ENCODE assay signal across 8 cellular contexts in the genomic region with DNA sequence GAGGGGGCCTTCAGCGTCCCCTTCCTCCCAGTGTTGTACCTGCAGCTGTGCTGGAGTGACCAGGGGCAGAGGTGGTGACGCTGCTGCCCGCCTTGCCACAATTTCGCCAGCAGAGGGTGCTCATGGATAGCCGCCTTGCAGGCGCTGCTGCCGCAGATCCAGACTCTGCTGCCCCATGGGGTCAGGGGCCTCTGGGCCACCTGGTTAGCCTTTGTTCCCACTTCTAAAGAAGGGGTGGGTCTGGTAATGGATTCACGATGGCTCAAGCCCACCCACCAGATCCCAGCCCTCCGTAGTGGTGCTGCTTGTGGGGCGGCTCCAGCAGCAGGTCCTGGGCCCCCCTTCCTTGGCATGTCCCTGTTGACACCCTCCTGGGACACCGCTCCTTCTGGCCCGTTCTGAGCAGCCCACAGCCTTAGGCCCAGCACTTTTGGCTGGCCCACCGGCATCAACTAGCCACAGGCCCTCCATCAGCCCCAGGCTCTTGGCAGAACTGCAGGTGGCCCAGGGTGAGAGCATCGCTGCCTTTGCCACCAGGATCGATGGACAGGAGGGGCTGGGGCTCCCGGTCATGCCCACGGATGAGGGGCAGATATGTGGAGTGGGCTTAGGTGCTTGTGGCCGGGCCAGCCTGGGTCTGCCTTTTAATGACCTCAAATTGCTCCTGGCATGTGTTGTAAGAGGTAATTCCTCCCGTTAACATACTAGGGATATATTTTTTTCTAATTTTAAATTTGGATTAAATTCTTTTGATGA. TPM values are rescaled to one million over a fixed set of nuclear protein-coding genes. Genes with fewer than 3 reads are reported as not detected.
A peak's percentile ranks its signal among the peaks of the same experiment; 100 is the strongest.
DNase-seq lines count a peak whose midpoint lies in the region; ATAC-seq and TF ChIP-seq lines count a peak whose summit lies in the region.

No MANE protein-coding gene starts in this region.

- H4K20me1 ChIP-seq in SK-N-SH (ENCODE audit: insufficient read depth) = peaks cover 99% of the 10 kb centered on the region

- 46% methylated on average over 8 of the region's 19 CpGs for WGBS in SK-N-SH (ENCODE audit: low lambda C conversion rate)

- peak; percentile 20 for DNase-seq in DMS153 (lab: John Stamatoyannopoulos, UW)
- peak; percentile 3 for DNase-seq in Jurkat, Clone E6-1 (ENCODE audit: low read depth, low spot score)
- peak; percentile 91 for DNase-seq in SK-N-SH
- peak; percentile 57 for DNase-seq in MCF 10A (ENCODE audit: unreplicated experiment)
- peak; percentile 92 for DNase-seq in islet precursor cell
- peak; percentile 8 to 30 for DNase-seq in stimulated activated CD4-positive, alpha-beta T cell treated with anti-CD3 and anti-CD28 coated beads, Interleukin-1b, Interleukin-23, amount 100 ng/mL, for 4 hours (ENCODE audit: low read depth in 2 of 2)
- DNase-seq in cortex of kidney (lab: John Stamatoyannopoulos, UW) = no peak

- H3K27ac Mint-ChIP-seq in MCF 10A (ENCODE audit: low read depth, unreplicated experiment) = no peak overlapping the region

- POLR2A ChIA-PET in SK-N-SH (lab: Yijun Ruan, JAX) (no interaction called here), MCF 10A (lab: Yijun Ruan, JAX) (interaction anchor here (1.0 kb wide), 1 partner anchor 40 kb away, joined by 3 read pairs; no protein-coding TSS in a partner anchor)

- no peaks in the 10 kb centered on the region for H3K9me3 ChIP-seq in SK-N-SH

- H3K9me3 Mint-ChIP-seq in MCF 10A (ENCODE audit: unreplicated experiment) = no peaks in the 10 kb centered on the region

- peak; percentile 95 for TF ChIP-seq RAD21 in SK-N-SH (IDR thresholded peaks at IDR 0.05; ENCODE audit: low read length)

- H3K36me3 ChIP-seq in SK-N-SH (replicated peaks in 1 of 2; ENCODE audit: control insufficient read depth in 1 of 2, insufficient read depth in 2 of 2, low read length in 1 of 2) = peaks cover 33 to 41% of the 10 kb centered on the region in 2 experiments

- no peaks in the 10 kb centered on the region for H3K36me3 Mint-ChIP-seq in MCF 10A (ENCODE audit: insufficient read depth, unreplicated experiment)

- no peak overlapping the region for H3K27ac ChIP-seq in SK-N-SH (ENCODE audit: low read depth in 2 of 2, low read length in 1 of 2)

- peaks cover 100% of the 10 kb centered on the region for H3K79me2 ChIP-seq in SK-N-SH (ENCODE audit: insufficient read depth)

- no peak for TF ChIP-seq EP300 in SK-N-SH (IDR thresholded peaks at IDR 0.05; ENCODE audit: borderline replicate concordance in 1 of 2, low read depth in 1 of 2, low read length in 1 of 2)

- no peaks in the 10 kb centered on the region for H3K27me3 ChIP-seq in SK-N-SH (ENCODE audit: insufficient read depth)

- peak; percentile 82 for TF ChIP-seq CTCF in SK-N-SH (IDR thresholded peaks at IDR 0.05)
- TF ChIP-seq CTCF in MCF 10A (IDR thresholded peaks at IDR 0.05; ENCODE audit: unreplicated experiment) = peak; percentile 97

- no peak overlapping the region for H3K9ac ChIP-seq in SK-N-SH

- H3K4me1 ChIP-seq in SK-N-SH (ENCODE audit: control insufficient read depth in 1 of 2, insufficient read depth in 2 of 2, low read depth in 1 of 2, low read length in 1 of 2) = peaks cover 0 to 6% of the 10 kb centered on the region in 2 experiments; a peak in 1 of 4 replicates

- H3K4me3 Mint-ChIP-seq in MCF 10A (ENCODE audit: unreplicated experiment) = no peak overlapping the region

- H3K4me2 ChIP-seq in SK-N-SH = no peak overlapping the region

- TF ChIP-seq POLR2A in GM18505 (IDR thresholded peaks at IDR 0.05; ENCODE audit: borderline replicate concordance, extremely low read depth, insufficient read depth, insufficient read length) = no peak

- no peak for ATAC-seq in GM18505 (IDR thresholded peaks at IDR 0.05; ENCODE audit: unreplicated experiment)

- H3K4me1 Mint-ChIP-seq in MCF 10A (ENCODE audit: insufficient read depth, unreplicated experiment) = peaks cover 10% of the 10 kb centered on the region

- no peaks in the 10 kb centered on the region for H3K9me2 ChIP-seq in SK-N-SH

- no peak overlapping the region for H3K4me3 ChIP-seq in Jurkat, Clone E6-1 (ENCODE audit: low read length)
- peak overlapping the region in 1 of 2 experiments; percentile 51; a peak in 1 of 4 replicates for H3K4me3 ChIP-seq in SK-N-SH (ENCODE audit: low read depth in 2 of 2, low read length in 1 of 2)

- H3K27me3 Mint-ChIP-seq in MCF 10A (ENCODE audit: insufficient read depth, unreplicated experiment) = peaks cover 5% of the 10 kb centered on the region

- no TSS peak for BruUV-seq in MCF 10A (replicated peaks; lab: Mats Ljungman, UMichigan)

- CTCF ChIA-PET in SK-N-SH (lab: Yijun Ruan, JAX) = interaction anchor here (0.7 to 15.5 kb wide), 28 partner anchors 9 to 716 kb away, joined by 3 to 348 read pairs (median 4); no protein-coding TSS in a partner anchor
- CTCF ChIA-PET in MCF 10A (lab: Yijun Ruan, JAX) = interaction anchor here (0.6 to 3.5 kb wide), 14 partner anchors 9 to 714 kb away, joined by 3 to 32 read pairs (median 4); no protein-coding TSS in a partner anchor

- H2AFZ ChIP-seq in SK-N-SH (ENCODE audit: low read depth) = no peak overlapping the region

- H3F3A ChIP-seq in SK-N-SH (replicated peaks; ENCODE audit: insufficient read depth) = no peaks in the 10 kb centered on the region

- intact Hi-C loops in MCF 10A (cut with micrococcal nuclease) = loop anchor here (1.0 to 5.0 kb wide), 2 partner anchors 41 to 714 kb away; no protein-coding TSS in a partner anchor

TF ChIP-seq in SK-N-SH, 30 proteins besides CTCF, POLR2A, EP300 and RAD21:
- TF ChIP-seq TAF1 (IDR thresholded peaks at IDR 0.05; ENCODE audit: borderline replicate concordance, low read depth, low read length) (no peak), SMC3 (IDR thresholded peaks at IDR 0.05; ENCODE audit: low read depth, low read length) (peak; percentile 93)

RNA-seq across cellular contexts. Expression of gene COL5A1, which starts 57.2 kb away (rescaled TPM):
- not detected for polyA plus RNA-seq in Jurkat, Clone E6-1 (2012; ENCODE audit: insufficient read depth, insufficient read length)
- polyA plus RNA-seq in SK-N-SH (2012; rRNA removed) = 26.4 and 73.8 TPM in 2 replicates
- 37.9 and 52.7 TPM in 2 replicates for polyA plus RNA-seq in SK-N-SH (2012; cell fraction: cytosol; rRNA removed)
- 131 and 166 TPM in 2 replicates for polyA plus RNA-seq in SK-N-SH (2012; cell fraction: nucleus; rRNA removed)
- not detected in 2 replicates for total RNA-seq in MCF 10A (2022)
